ENCODE assay signal across 2 cellular contexts in genomic region chr5:160438316-160439204, GRCh38.
TF ChIP-seq lines count a peak whose summit lies in the region.

No MANE protein-coding gene starts in this region.

TF ChIP-seq in HCT116, 20 proteins besides CTCF, POLR2A, EP300 and RAD21:
- TF ChIP-seq FOSL1 (IDR thresholded peaks at IDR 0.05; ENCODE audit: low read depth) (no peak), CBX3 (IDR thresholded peaks at IDR 0.05; ENCODE audit: low read depth) (peak; percentile 38; the same call in 1 of the 2 replicates)
TF ChIP-seq in HCT116: peak in this region for 1.

TF ChIP-seq in SK-N-SH, 30 proteins besides CTCF, POLR2A, EP300 and RAD21:
- TF ChIP-seq TCF12 (IDR thresholded peaks at IDR 0.05) = no peak
- TF ChIP-seq SMC3 (IDR thresholded peaks at IDR 0.05; ENCODE audit: low read depth, low read length) = peak; percentile 65
- no peak for TF ChIP-seq NFIC (IDR thresholded peaks at IDR 0.05; ENCODE audit: borderline replicate concordance)
